Comparison of ENCODE assay signal across 2 cellular contexts in the genomic region with DNA sequence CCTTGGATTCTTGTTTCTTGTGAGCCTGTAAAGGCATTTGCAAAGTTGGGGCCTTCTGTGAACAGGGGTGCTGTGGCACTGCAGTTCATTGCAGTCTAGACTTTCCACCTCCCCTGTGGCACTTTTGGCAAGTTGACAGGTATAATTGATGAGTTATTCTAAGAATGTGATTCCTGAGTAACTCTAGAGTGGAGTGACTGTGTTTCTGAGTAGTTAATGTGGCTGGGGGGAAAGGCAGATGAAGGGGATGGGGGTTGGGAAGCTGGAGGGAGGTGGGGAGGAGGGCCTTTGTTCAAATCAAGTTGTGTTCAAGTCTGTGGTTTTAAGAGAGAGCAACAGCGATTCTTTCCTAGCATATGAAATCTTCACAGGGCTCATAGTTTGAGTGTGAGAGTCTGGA.
TF ChIP-seq lines count a peak whose summit lies in the region.

No MANE protein-coding gene starts in this region.

TF ChIP-seq in GM23338, 12 proteins besides CTCF, POLR2A, EP300 and RAD21 (continues in another document):
- TF ChIP-seq, protein P1, sequence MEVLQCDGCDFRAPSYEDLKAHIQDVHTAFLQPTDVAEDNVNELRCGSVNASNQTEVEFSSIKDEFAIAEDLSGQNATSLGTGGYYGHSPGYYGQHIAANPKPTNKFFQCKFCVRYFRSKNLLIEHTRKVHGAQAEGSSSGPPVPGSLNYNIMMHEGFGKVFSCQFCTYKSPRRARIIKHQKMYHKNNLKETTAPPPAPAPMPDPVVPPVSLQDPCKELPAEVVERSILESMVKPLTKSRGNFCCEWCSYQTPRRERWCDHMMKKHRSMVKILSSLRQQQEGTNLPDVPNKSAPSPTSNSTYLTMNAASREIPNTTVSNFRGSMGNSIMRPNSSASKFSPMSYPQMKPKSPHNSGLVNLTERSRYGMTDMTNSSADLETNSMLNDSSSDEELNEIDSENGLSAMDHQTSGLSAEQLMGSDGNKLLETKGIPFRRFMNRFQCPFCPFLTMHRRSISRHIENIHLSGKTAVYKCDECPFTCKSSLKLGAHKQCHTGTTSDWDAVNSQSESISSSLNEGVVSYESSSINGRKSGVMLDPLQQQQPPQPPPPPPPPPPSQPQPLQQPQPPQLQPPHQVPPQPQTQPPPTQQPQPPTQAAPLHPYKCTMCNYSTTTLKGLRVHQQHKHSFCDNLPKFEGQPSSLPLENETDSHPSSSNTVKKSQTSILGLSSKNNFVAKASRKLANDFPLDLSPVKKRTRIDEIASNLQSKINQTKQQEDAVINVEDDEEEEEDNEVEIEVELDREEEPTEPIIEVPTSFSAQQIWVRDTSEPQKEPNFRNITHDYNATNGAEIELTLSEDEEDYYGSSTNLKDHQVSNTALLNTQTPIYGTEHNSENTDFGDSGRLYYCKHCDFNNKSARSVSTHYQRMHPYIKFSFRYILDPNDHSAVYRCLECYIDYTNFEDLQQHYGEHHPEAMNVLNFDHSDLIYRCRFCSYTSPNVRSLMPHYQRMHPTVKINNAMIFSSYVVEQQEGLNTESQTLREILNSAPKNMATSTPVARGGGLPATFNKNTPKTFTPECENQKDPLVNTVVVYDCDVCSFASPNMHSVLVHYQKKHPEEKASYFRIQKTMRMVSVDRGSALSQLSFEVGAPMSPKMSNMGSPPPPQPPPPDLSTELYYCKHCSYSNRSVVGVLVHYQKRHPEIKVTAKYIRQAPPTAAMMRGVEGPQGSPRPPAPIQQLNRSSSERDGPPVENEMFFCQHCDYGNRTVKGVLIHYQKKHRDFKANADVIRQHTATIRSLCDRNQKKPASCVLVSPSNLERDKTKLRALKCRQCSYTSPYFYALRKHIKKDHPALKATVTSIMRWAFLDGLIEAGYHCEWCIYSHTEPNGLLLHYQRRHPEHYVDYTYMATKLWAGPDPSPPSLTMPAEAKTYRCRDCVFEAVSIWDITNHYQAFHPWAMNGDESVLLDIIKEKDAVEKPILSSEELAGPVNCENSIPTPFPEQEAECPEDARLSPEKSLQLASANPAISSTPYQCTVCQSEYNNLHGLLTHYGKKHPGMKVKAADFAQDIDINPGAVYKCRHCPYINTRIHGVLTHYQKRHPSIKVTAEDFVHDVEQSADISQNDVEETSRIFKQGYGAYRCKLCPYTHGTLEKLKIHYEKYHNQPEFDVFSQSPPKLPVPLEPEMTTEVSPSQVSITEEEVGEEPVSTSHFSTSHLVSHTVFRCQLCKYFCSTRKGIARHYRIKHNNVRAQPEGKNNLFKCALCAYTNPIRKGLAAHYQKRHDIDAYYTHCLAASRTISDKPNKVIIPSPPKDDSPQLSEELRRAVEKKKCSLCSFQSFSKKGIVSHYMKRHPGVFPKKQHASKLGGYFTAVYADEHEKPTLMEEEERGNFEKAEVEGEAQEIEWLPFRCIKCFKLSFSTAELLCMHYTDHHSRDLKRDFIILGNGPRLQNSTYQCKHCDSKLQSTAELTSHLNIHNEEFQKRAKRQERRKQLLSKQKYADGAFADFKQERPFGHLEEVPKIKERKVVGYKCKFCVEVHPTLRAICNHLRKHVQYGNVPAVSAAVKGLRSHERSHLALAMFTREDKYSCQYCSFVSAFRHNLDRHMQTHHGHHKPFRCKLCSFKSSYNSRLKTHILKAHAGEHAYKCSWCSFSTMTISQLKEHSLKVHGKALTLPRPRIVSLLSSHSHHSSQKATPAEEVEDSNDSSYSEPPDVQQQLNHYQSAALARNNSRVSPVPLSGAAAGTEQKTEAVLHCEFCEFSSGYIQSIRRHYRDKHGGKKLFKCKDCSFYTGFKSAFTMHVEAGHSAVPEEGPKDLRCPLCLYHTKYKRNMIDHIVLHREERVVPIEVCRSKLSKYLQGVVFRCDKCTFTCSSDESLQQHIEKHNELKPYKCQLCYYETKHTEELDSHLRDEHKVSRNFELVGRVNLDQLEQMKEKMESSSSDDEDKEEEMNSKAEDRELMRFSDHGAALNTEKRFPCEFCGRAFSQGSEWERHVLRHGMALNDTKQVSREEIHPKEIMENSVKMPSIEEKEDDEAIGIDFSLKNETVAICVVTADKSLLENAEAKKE (CRISPR knock-in tag; IDR thresholded peaks at IDR 0.05), result no peak
- TF ChIP-seq ZNF114 (CRISPR knock-in tag; IDR thresholded peaks at IDR 0.05), result no peak
- TF ChIP-seq ZNF331 (CRISPR knock-in tag; IDR thresholded peaks at IDR 0.05; ENCODE audit: low read depth), result no peak
- no peak for TF ChIP-seq STAT1 (IDR thresholded peaks at IDR 0.05; ENCODE audit: unreplicated experiment)
- TF ChIP-seq POLR2AphosphoS5 (IDR thresholded peaks at IDR 0.05; ENCODE audit: low read depth), result no peak
- no peak for TF ChIP-seq CREB1 (CRISPR knock-in tag; IDR thresholded peaks at IDR 0.05; ENCODE audit: low read depth)
- no peak for TF ChIP-seq EZH2phosphoT487 (IDR thresholded peaks at IDR 0.05; ENCODE audit: unreplicated experiment)
- TF ChIP-seq, protein P2, sequence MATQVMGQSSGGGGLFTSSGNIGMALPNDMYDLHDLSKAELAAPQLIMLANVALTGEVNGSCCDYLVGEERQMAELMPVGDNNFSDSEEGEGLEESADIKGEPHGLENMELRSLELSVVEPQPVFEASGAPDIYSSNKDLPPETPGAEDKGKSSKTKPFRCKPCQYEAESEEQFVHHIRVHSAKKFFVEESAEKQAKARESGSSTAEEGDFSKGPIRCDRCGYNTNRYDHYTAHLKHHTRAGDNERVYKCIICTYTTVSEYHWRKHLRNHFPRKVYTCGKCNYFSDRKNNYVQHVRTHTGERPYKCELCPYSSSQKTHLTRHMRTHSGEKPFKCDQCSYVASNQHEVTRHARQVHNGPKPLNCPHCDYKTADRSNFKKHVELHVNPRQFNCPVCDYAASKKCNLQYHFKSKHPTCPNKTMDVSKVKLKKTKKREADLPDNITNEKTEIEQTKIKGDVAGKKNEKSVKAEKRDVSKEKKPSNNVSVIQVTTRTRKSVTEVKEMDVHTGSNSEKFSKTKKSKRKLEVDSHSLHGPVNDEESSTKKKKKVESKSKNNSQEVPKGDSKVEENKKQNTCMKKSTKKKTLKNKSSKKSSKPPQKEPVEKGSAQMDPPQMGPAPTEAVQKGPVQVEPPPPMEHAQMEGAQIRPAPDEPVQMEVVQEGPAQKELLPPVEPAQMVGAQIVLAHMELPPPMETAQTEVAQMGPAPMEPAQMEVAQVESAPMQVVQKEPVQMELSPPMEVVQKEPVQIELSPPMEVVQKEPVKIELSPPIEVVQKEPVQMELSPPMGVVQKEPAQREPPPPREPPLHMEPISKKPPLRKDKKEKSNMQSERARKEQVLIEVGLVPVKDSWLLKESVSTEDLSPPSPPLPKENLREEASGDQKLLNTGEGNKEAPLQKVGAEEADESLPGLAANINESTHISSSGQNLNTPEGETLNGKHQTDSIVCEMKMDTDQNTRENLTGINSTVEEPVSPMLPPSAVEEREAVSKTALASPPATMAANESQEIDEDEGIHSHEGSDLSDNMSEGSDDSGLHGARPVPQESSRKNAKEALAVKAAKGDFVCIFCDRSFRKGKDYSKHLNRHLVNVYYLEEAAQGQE (IDR thresholded peaks at IDR 0.05; ENCODE audit: unreplicated experiment), result no peak
- no peak for TF ChIP-seq JUNB (IDR thresholded peaks at IDR 0.05; ENCODE audit: unreplicated experiment)
- TF ChIP-seq NANOG (IDR thresholded peaks at IDR 0.05; ENCODE audit: borderline replicate concordance), result no peak

TF ChIP-seq in SK-N-SH, 30 proteins besides CTCF, POLR2A, EP300 and RAD21:
- TF ChIP-seq, protein P3, sequence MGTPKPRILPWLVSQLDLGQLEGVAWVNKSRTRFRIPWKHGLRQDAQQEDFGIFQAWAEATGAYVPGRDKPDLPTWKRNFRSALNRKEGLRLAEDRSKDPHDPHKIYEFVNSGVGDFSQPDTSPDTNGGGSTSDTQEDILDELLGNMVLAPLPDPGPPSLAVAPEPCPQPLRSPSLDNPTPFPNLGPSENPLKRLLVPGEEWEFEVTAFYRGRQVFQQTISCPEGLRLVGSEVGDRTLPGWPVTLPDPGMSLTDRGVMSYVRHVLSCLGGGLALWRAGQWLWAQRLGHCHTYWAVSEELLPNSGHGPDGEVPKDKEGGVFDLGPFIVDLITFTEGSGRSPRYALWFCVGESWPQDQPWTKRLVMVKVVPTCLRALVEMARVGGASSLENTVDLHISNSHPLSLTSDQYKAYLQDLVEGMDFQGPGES (IDR thresholded peaks at IDR 0.05; ENCODE audit: low read depth, low read length), result no peak
- no peak for TF ChIP-seq RFX5 (IDR thresholded peaks at IDR 0.05; ENCODE audit: low read length)
- no peak for TF ChIP-seq CHD2 (IDR thresholded peaks at IDR 0.05; ENCODE audit: low read length, partially characterized antibody)
- TF ChIP-seq FOSL2 (IDR thresholded peaks at IDR 0.05; ENCODE audit: borderline replicate concordance, low read depth), result 0 out of 2 replicates have a peak, but pooled peaks have one; percentile 10
- TF ChIP-seq, protein P4, sequence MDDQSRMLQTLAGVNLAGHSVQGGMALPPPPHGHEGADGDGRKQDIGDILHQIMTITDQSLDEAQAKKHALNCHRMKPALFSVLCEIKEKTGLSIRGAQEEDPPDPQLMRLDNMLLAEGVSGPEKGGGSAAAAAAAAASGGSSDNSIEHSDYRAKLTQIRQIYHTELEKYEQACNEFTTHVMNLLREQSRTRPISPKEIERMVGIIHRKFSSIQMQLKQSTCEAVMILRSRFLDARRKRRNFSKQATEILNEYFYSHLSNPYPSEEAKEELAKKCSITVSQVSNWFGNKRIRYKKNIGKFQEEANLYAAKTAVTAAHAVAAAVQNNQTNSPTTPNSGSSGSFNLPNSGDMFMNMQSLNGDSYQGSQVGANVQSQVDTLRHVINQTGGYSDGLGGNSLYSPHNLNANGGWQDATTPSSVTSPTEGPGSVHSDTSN (IDR thresholded peaks at IDR 0.05), result peak; percentile 58
- TF ChIP-seq RXRA (IDR thresholded peaks at IDR 0.05; ENCODE audit: borderline replicate concordance, low read depth), result no peak
- no peak for TF ChIP-seq MEF2A (IDR thresholded peaks at IDR 0.05; ENCODE audit: borderline replicate concordance, low read depth)
- TF ChIP-seq JUND (IDR thresholded peaks at IDR 0.05), result no peak
- no peak for TF ChIP-seq GATA2 (CRISPR knock-in tag; IDR thresholded peaks at IDR 0.05)
- TF ChIP-seq SMC3 (IDR thresholded peaks at IDR 0.05; ENCODE audit: low read depth, low read length), result no peak
- no peak for TF ChIP-seq GABPA (IDR thresholded peaks at IDR 0.05; ENCODE audit: low read depth)
